ENCODE assay signal across 8 cellular contexts in the genomic region with DNA sequence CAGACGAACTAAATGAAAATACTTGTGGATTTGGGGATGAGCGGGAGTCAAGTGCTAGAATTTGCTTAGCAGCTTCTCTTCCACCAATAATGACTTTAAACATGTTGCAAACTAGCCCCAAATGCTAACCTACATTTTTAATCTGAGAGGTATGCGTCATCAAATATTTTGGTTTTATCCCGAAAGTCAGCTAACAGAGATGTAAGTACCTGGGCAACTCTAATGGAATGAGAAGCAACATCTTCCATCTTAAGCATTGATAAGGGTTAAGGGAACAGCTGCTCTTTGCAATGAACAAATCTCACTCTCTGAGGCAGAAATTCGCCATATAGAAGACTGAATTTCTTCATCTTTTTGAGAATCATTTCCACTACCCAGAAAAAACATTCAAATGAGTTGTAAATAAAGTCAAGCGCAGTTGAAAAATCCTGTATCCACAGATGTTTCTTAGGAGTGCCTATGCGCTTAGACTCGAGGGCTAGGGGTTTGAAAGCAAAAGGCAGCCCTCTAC. TPM values are rescaled to one million over a fixed set of nuclear protein-coding genes. Genes with fewer than 3 reads are reported as not detected.
A peak's percentile ranks its signal among the peaks of the same experiment; 100 is the strongest.
DNase-seq lines count a peak whose midpoint lies in the region; ATAC-seq and TF ChIP-seq lines count a peak whose summit lies in the region.

No MANE protein-coding gene starts in this region.

- no peak for TF ChIP-seq CTCF in testis (IDR thresholded peaks at IDR 0.05)

- 42 to 45% (median 45%) methylated on average over 8 of the region's 8 CpGs for WGBS in adipose tissue, 3 donors
- WGBS in testis, 2 donors, result 25 to 31% methylated on average over 8 of the region's 8 CpGs

- H3K27ac Mint-ChIP-seq in activated CD4-positive, alpha-beta T cell treated with anti-CD3 and anti-CD28 coated beads for 36 hours, result peak overlapping the region; percentile 96

- ATAC-seq in activated CD4-positive, alpha-beta T cell treated with anti-CD3 and anti-CD28 coated beads for 36 hours, result no peak
- ATAC-seq in GM21390 (IDR thresholded peaks at IDR 0.05; ENCODE audit: unreplicated experiment), result no peak

- H3K4me1 ChIP-seq in testis, result peaks cover 11% of the 10 kb centered on the region

- intact Hi-C loops in activated CD4-positive, alpha-beta T cell treated with anti-CD3 and anti-CD28 coated beads for 36 hours (cut with DNase I, micrococcal nuclease), result loop anchor here (1.0 to 10.0 kb wide), 13 partner anchors 85 to 1754 kb away; a partner anchor contains a TSS
- intact Hi-C loops in testis (cut with DNase I; ENCODE audit: low total_unique reads), result no loop called here

- H3K27me3 ChIP-seq in layer of hippocampus (ENCODE audit: control insufficient read depth, insufficient read depth, low read length) (no peaks in the 10 kb centered on the region), testis (no peaks in the 10 kb centered on the region)

- no peaks in the 10 kb centered on the region for H3K9me3 Mint-ChIP-seq in activated CD4-positive, alpha-beta T cell treated with anti-CD3 and anti-CD28 coated beads for 36 hours (ENCODE audit: low read depth)

- peaks cover 4% of the 10 kb centered on the region for H3K36me3 Mint-ChIP-seq in activated CD4-positive, alpha-beta T cell treated with anti-CD3 and anti-CD28 coated beads for 36 hours (ENCODE audit: low read depth)

- no peak for DNase-seq in activated CD4-positive, alpha-beta T cell treated with anti-CD3 and anti-CD28 coated beads for 36 hours
- DNase-seq in activated CD4-positive, alpha-beta T cell treated with anti-CD3 and anti-CD28 coated beads, Interleukin-2, amount 50 U/mL, for 1 hour, result no peak
- no peak for DNase-seq in testis
- DNase-seq in ecto neural progenitor cell (ENCODE audit: low spot score), result no peak
- no peak for DNase-seq in cerebellar nuclear complex (lab: John Stamatoyannopoulos, UW)

- H3K27ac ChIP-seq in adipose tissue (ENCODE audit: low read depth, low read length) (peak overlapping the region; percentile 9), layer of hippocampus (ENCODE audit: low read depth, low read length) (peak overlapping the region; percentile 92), testis (peak overlapping the region; percentile 92 to 100)

- no peaks in the 10 kb centered on the region for H3K9me3 ChIP-seq in testis

- no peaks in the 10 kb centered on the region for H3K27me3 Mint-ChIP-seq in activated CD4-positive, alpha-beta T cell treated with anti-CD3 and anti-CD28 coated beads for 36 hours

- CTCF ChIA-PET in activated CD4-positive, alpha-beta T cell treated with anti-CD3 and anti-CD28 coated beads for 36 hours (lab: Charles Lee), result interaction anchor here (0.6 to 7.3 kb wide), 12 partner anchors 8 to 566 kb away, joined by 3 to 114 read pairs (median 4); no protein-coding TSS in a partner anchor

- peak overlapping the region; percentile 52 to 99 for H3K4me3 ChIP-seq in testis

- no peak for TF ChIP-seq POLR2A in testis (IDR thresholded peaks at IDR 0.05)

- H3K36me3 ChIP-seq in testis (ENCODE audit: low read depth, missing control alignments), result no peaks in the 10 kb centered on the region

- POLR2A ChIA-PET in activated CD4-positive, alpha-beta T cell treated with anti-CD3 and anti-CD28 coated beads for 36 hours (lab: Charles Lee), result interaction anchor here (0.7 to 4.1 kb wide), 8 partner anchors 10 to 1739 kb away, joined by 3 to 43 read pairs (median 4); a partner anchor contains a TSS

- H3K4me1 Mint-ChIP-seq in activated CD4-positive, alpha-beta T cell treated with anti-CD3 and anti-CD28 coated beads for 36 hours, result peaks cover 52% of the 10 kb centered on the region

- H3K4me3 Mint-ChIP-seq in activated CD4-positive, alpha-beta T cell treated with anti-CD3 and anti-CD28 coated beads for 36 hours, result peak overlapping the region; percentile 81

RNA-seq across cellular contexts. Expression of a gene that starts 0.9 kb away (rescaled TPM):
- 10 to 100 TPM; 27.2 to 35.8 TPM for total RNA-seq in activated CD4-positive, alpha-beta T cell treated with anti-CD3 and anti-CD28 coated beads for 36 hours
- polyA plus RNA-seq in adipose tissue, result 10 to 100 TPM; 26.3 to 87.5 (median 53.4) TPM
- 100 to 1,000 TPM; 131 to 181 TPM for total RNA-seq in testis
- 189 TPM for polyA plus RNA-seq in testis (ENCODE audit: insufficient read depth, low read depth, low replicate concordance)

Comparison
In these comparisons a context has a peak if more than half of its experiments do, and no peak if none do; other contexts are left out.
1. H3K27ac ChIP-seq: peak in every context shown above with its lines; median percentile 96 in testis; 92 in layer of hippocampus; 9 in adipose tissue.